In the genomic region with DNA sequence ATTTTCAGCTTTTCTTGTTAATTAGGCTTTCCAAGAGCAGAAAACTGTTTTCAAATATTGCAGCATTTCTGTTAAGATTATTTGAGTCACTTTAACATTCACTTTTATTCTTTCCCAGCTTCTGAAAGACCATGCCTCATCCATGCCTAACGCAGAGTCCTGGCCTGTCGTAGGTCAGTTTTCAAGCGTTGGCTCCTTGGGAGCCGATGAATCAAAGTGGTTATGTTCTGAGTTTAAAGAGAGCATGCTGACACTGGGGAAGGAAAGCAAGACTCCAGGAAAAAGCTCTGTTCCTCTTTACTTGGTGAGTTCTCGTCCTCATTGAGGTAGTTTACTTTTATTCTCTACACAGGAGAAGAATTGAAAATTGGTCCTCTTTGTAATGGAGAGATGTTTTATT, we compare ENCODE assay signal across 1 cellular context.
TF ChIP-seq lines count a peak whose summit lies in the region.

No MANE protein-coding gene starts in this region.

TF ChIP-seq in GM23338, 12 proteins besides CTCF, POLR2A, EP300 and RAD21 (continued from another document):
- TF ChIP-seq, protein P1, sequence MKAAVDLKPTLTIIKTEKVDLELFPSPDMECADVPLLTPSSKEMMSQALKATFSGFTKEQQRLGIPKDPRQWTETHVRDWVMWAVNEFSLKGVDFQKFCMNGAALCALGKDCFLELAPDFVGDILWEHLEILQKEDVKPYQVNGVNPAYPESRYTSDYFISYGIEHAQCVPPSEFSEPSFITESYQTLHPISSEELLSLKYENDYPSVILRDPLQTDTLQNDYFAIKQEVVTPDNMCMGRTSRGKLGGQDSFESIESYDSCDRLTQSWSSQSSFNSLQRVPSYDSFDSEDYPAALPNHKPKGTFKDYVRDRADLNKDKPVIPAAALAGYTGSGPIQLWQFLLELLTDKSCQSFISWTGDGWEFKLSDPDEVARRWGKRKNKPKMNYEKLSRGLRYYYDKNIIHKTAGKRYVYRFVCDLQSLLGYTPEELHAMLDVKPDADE (IDR thresholded peaks at IDR 0.05) = no peak
- TF ChIP-seq CREB1 (CRISPR knock-in tag; IDR thresholded peaks at IDR 0.05; ENCODE audit: low read depth) = no peak
- no peak for TF ChIP-seq EZH2 (IDR thresholded peaks at IDR 0.05; ENCODE audit: low read depth, unreplicated experiment)
